In the genomic region with DNA sequence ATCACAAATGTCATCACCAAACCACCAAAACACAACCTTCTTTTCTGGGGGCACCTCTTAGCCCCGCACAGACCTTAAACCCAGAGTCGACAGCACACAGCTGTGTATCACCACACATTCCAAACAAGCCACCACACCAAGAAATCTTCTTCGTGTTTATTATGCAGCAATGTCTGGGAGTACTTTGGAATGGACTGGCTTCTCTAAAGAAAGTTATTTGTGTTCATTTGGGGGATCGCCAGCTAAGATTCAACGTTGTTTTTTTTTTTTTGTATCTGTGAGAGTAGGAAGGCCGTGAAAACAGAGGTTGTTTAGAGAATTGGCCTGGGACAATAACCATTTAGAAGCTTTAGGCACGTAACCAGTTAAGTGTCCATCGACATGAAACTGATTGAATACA, we compare ENCODE assay signal across 8 cellular contexts. TPM values are rescaled to one million over a fixed set of nuclear protein-coding genes. Genes with fewer than 3 reads are reported as not detected.
DNase-seq lines count a peak whose midpoint lies in the region; TF ChIP-seq lines count a peak whose summit lies in the region.

No MANE protein-coding gene starts in this region.

- TF ChIP-seq CTCF in OCI-LY7 (conservative IDR thresholded peaks at IDR 0.05; ENCODE audit: low read length) (no peak), fibroblast of lung (conservative IDR thresholded peaks at IDR 0.05 in 1 of 2, IDR thresholded peaks at IDR 0.05 in 1 of 2; ENCODE audit: low read depth in 1 of 2, low read length in 2 of 2) (no peak), sigmoid colon (IDR thresholded peaks at IDR 0.05) (no peak), WERI-Rb-1 (IDR thresholded peaks at IDR 0.05; ENCODE audit: low read depth, low read length) (no peak)

- H3K9me2 ChIP-seq in OCI-LY7 (ENCODE audit: insufficient read depth, low read length), result no peaks in the 10 kb centered on the region

- 52 to 55% methylated on average over 8 of the region's 8 CpGs for WGBS in sigmoid colon, 2 donors

- H3K4me2 ChIP-seq in OCI-LY7 (ENCODE audit: low read length) (peak overlapping the region; percentile 90), fibroblast of lung (ENCODE audit: extremely low read depth, insufficient read depth, low read length) (no peak overlapping the region)

- H3K9ac ChIP-seq in fibroblast of lung (ENCODE audit: insufficient read depth, low read length), result no peak overlapping the region

- TF ChIP-seq EP300 in sigmoid colon (IDR thresholded peaks at IDR 0.05), result no peak

- H3K27ac ChIP-seq in OCI-LY7 (ENCODE audit: low read depth, low read length, poor library complexity, severe bottlenecking), result peak overlapping the region; percentile 99
- peak overlapping the region; percentile 23 for H3K27ac ChIP-seq in fibroblast of lung (ENCODE audit: insufficient read depth, low read length)
- peak overlapping the region; percentile 89 to 97 (median 94) for H3K27ac ChIP-seq in sigmoid colon
- no peak overlapping the region for H3K27ac ChIP-seq in WERI-Rb-1

- no peak for TF ChIP-seq POLR2A in sigmoid colon (IDR thresholded peaks at IDR 0.05)

- H3K4me1 ChIP-seq in OCI-LY7 (ENCODE audit: insufficient read depth, low read length, poor library complexity, severe bottlenecking) (peaks cover 62% of the 10 kb centered on the region), fibroblast of lung (ENCODE audit: control insufficient read depth, extremely low read depth, insufficient read depth, low read length) (peaks cover 9% of the 10 kb centered on the region), sigmoid colon (peaks cover 0 to 34% (median 22%) of the 10 kb centered on the region in 4 donors)

- CTCF ChIA-PET in OCI-LY7 (lab: Charles Lee; ENCODE audit: unreplicated experiment), result interaction anchor here (0.8 to 1.7 kb wide), 2 partner anchors 9 to 20 kb away, joined by 3 to 7 read pairs; no protein-coding TSS in a partner anchor

- DNase-seq in GM04503 (ENCODE audit: low read depth) (peak; percentile 53), OCI-LY7 (ENCODE audit: low spot score) (no peak), fibroblast of lung (ENCODE audit: low read depth in 2 of 2) (peak; percentile 65 to 78), sigmoid colon (no peak), HK-2 (ENCODE audit: unreplicated experiment) (no peak), RKO (ENCODE audit: low spot score) (no peak), posterior cingulate gyrus (no peak), WERI-Rb-1 (no peak)

- peak overlapping the region; percentile 96 for H3K4me3 ChIP-seq in OCI-LY7 (ENCODE audit: low read depth, low read length, poor library complexity, severe bottlenecking)
- no peak overlapping the region for H3K4me3 ChIP-seq in fibroblast of lung (replicated peaks in 1 of 4; ENCODE audit: control extremely low read depth in 1 of 4, insufficient read depth in 1 of 4, low read depth in 3 of 4, low read length in 4 of 4)
- no peak overlapping the region for H3K4me3 ChIP-seq in sigmoid colon
- H3K4me3 ChIP-seq in WERI-Rb-1 (ENCODE audit: low read depth, low read length), result no peak overlapping the region

- BruUV-seq in OCI-LY7 (replicated peaks; lab: Mats Ljungman, UMichigan), result TSS peak; percentile 98

- intact Hi-C loops in OCI-LY7 (cut with micrococcal nuclease; ENCODE audit: unreplicated experiment), result loop anchor here (1.0 to 10.0 kb wide), 4 partner anchors 20 to 647 kb away; no protein-coding TSS in a partner anchor
- intact Hi-C loops in sigmoid colon (cut with DNase I), result loop anchor here (5.0 to 10.0 kb wide), 5 partner anchors 55 to 227 kb away; a partner anchor contains a TSS
- intact Hi-C loops in posterior cingulate gyrus (cut with DNase I), result loop anchor here (10.0 kb wide), 1 partner anchor 53 kb away; no protein-coding TSS in a partner anchor

- H4K20me1 ChIP-seq in OCI-LY7 (ENCODE audit: insufficient read depth, low read length), result no peaks in the 10 kb centered on the region
- no peaks in the 10 kb centered on the region for H4K20me1 ChIP-seq in fibroblast of lung (ENCODE audit: control insufficient read depth, extremely low read depth, insufficient read depth, low read length)

- H3K79me2 ChIP-seq in OCI-LY7 (ENCODE audit: insufficient read depth, low read depth, low read length) (peaks cover 33% of the 10 kb centered on the region), fibroblast of lung (ENCODE audit: control insufficient read depth, insufficient read depth, low read length) (peaks cover 8% of the 10 kb centered on the region)

- H2AFZ ChIP-seq in OCI-LY7 (ENCODE audit: low read length) (no peak overlapping the region; the same call in 1 of the 2 replicates), fibroblast of lung (ENCODE audit: low read length) (peak overlapping the region; percentile 65)

- H3K36me3 ChIP-seq in OCI-LY7 (ENCODE audit: insufficient read depth, low read length) (peaks cover 31% of the 10 kb centered on the region), fibroblast of lung (ENCODE audit: control insufficient read depth, insufficient read depth, low read length) (no peaks in the 10 kb centered on the region), sigmoid colon (peaks cover 0 to 5% (median 0%) of the 10 kb centered on the region in 4 donors), WERI-Rb-1 (peaks cover 9% of the 10 kb centered on the region)

- no peaks in the 10 kb centered on the region for H3K9me3 ChIP-seq in OCI-LY7 (ENCODE audit: low read length)
- H3K9me3 ChIP-seq in fibroblast of lung (ENCODE audit: control insufficient read depth, insufficient read depth, low read depth, low read length), result no peaks in the 10 kb centered on the region
- H3K9me3 ChIP-seq in sigmoid colon, result no peaks in the 10 kb centered on the region
- no peaks in the 10 kb centered on the region for H3K9me3 ChIP-seq in WERI-Rb-1 (ENCODE audit: severe bottlenecking)

- POLR2A ChIA-PET in OCI-LY7 (lab: Charles Lee), result interaction anchor here (0.7 to 2.8 kb wide), 11 partner anchors 8 to 1403 kb away, joined by 3 to 58 read pairs (median 6); no protein-coding TSS in a partner anchor

- H3K27me3 ChIP-seq in fibroblast of lung (ENCODE audit: control insufficient read depth, insufficient read depth, low read length) (no peaks in the 10 kb centered on the region), sigmoid colon (no peaks in the 10 kb centered on the region), WERI-Rb-1 (ENCODE audit: insufficient read depth, low read depth, severe bottlenecking) (no peaks in the 10 kb centered on the region)

RNA-seq across cellular contexts. Expression of a gene that starts 1.0 kb away (rescaled TPM):
- total RNA-seq in OCI-LY7 (2014; rRNA removed; shearing (Covaris generic)), result 66.7 and 72.7 TPM in 2 replicates
- total RNA-seq in OCI-LY7 (2022) (183 and 205 TPM in 2 replicates), fibroblast of lung (27.2 and 31.0 TPM in 2 replicates), sigmoid colon (10 to 100 TPM; 33.9 to 53.2 (median 38.9) TPM)
- polyA plus RNA-seq in fibroblast of lung (39.3 and 47.7 TPM in 2 replicates), sigmoid colon (10 to 100 TPM; 24.5 to 29.8 (median 27.0) TPM)
- polyA plus RNA-seq in fibroblast of lung (2012), result 26.2 and 29.7 TPM in 2 replicates
- 10.9 and 15.2 TPM in 2 replicates for polyA minus RNA-seq in fibroblast of lung (ENCODE audit: low replicate concordance)

Comparison
In these comparisons a context has a peak if more than half of its experiments do, and no peak if none do; other contexts are left out.
1. DNase-seq: peak in GM04503 (single experiment) and fibroblast of lung (2 of 2); none in OCI-LY7 (single experiment), sigmoid colon (single experiment), HK-2 (single experiment), RKO (single experiment), posterior cingulate gyrus (0 of 10) and WERI-Rb-1 (single experiment).